8 cellular contexts compared by ENCODE assay signal in the genomic region with DNA sequence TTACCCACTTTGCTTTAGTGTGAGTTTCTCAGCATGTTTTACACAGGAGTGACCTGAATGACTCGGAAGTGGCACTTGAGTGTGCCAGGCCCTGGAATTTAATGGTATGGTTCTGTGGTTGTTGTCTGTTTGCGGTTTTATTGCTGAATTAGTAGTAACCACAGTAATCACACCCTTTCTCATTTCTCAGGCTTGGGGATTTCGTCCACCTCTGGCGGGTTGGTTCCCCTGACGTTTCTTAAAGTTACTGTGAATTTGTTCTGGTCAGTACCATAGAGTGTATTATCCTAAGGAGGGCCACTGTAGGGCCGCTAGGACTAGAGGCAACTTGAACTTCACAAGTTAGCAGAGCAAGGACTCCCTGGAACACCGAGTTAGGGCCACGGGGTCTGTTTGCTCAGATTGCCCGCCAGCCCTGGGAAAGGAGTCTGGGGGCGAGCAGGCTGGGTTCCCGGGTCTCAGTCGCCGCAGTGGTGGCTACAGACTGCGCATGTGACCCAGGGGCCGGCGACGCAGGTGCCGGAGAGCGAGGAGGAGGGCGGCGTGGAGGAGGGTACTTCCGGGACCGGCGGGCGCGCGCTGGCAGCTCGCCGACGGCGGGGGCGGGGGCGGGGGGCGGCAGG. TPM values are rescaled to one million over a fixed set of nuclear protein-coding genes. Genes with fewer than 3 reads are reported as not detected.
DNase-seq lines count a peak whose midpoint lies in the region; ATAC-seq and TF ChIP-seq lines count a peak whose summit lies in the region.

No MANE protein-coding gene starts in this region.

- WGBS in hepatocyte (ENCODE audit: low lambda C conversion rate, missing lambda C conversion rate) = 9% methylated on average over 24 of the region's 34 CpGs

- H3K36me3 Mint-ChIP-seq in activated CD8-positive, alpha-beta T cell treated with anti-CD3 and anti-CD28 coated beads for 36 hours (ENCODE audit: low read depth) = no peaks in the 10 kb centered on the region

- H3K4me1 ChIP-seq in hepatocyte (ENCODE audit: insufficient read depth) = peaks cover 4% of the 10 kb centered on the region
- H3K4me1 ChIP-seq in skeletal muscle tissue (ENCODE audit: control insufficient read depth in 3 of 3, insufficient read depth in 3 of 3, low read length in 3 of 3) = peaks cover 4 to 5% (median 5%) of the 10 kb centered on the region in 3 donors

- DNase-seq in NCI-H1092 (lab: John Stamatoyannopoulos, UW) (peak; percentile 79), NCI-H1092 treated with DMSO at 0.1 percent for 48 hours (lab: John Stamatoyannopoulos, UW) (no peak), HL-60 (ENCODE audit: low read depth in 1 of 2, low spot score in 1 of 2) (no peak), hepatocyte (ENCODE audit: low spot score) (no peak), GM10248 (ENCODE audit: extremely low spot score) (no peak)
- no peak for DNase-seq in activated CD8-positive, alpha-beta T cell treated with anti-CD3 and anti-CD28 coated beads for 36 hours

- H3K27me3 ChIP-seq in HL-60 (ENCODE audit: insufficient read depth, poor library complexity, severe bottlenecking) (peaks cover 17% of the 10 kb centered on the region), hepatocyte (peaks cover 36% of the 10 kb centered on the region), skeletal muscle tissue (ENCODE audit: control insufficient read depth in 3 of 3, insufficient read depth in 3 of 3, low read length in 3 of 3) (no peaks in the 10 kb centered on the region)

- H3K9me2 ChIP-seq in hepatocyte (replicated peaks; ENCODE audit: insufficient read depth) = no peaks in the 10 kb centered on the region

- no peaks in the 10 kb centered on the region for H4K20me1 ChIP-seq in hepatocyte (ENCODE audit: insufficient read depth, poor library complexity, severe bottlenecking)

- H3K9me3 ChIP-seq in hepatocyte (ENCODE audit: low read depth) = no peaks in the 10 kb centered on the region
- H3K9me3 ChIP-seq in skeletal muscle tissue (ENCODE audit: control insufficient read depth in 3 of 3, low read length in 3 of 3) = no peaks in the 10 kb centered on the region

- POLR2A ChIA-PET in activated CD8-positive, alpha-beta T cell treated with anti-CD3 and anti-CD28 coated beads for 36 hours (lab: Charles Lee) = interaction anchor here (0.7 to 1.3 kb wide), 6 partner anchors 12 to 95 kb away, joined by 3 to 6 read pairs (median 3); no protein-coding TSS in a partner anchor
- POLR2A ChIA-PET in GM10248 (lab: Yijun Ruan, JAX) = no interaction called here

- H3K4me1 Mint-ChIP-seq in activated CD8-positive, alpha-beta T cell treated with anti-CD3 and anti-CD28 coated beads for 36 hours (ENCODE audit: low read depth) = peaks cover 33% of the 10 kb centered on the region

- peak overlapping the region; percentile 96 for H3K4me2 ChIP-seq in hepatocyte

- H3K4me3 Mint-ChIP-seq in activated CD8-positive, alpha-beta T cell treated with anti-CD3 and anti-CD28 coated beads for 36 hours = peak overlapping the region; percentile 85

- no peaks in the 10 kb centered on the region for H3K9me3 Mint-ChIP-seq in activated CD8-positive, alpha-beta T cell treated with anti-CD3 and anti-CD28 coated beads for 36 hours

- no peaks in the 10 kb centered on the region for H3K79me2 ChIP-seq in hepatocyte

- H2AFZ ChIP-seq in hepatocyte = peak overlapping the region; percentile 95

- peak overlapping the region; percentile 37 for H3K27ac ChIP-seq in HL-60 (replicated peaks)
- peak overlapping the region; percentile 90 for H3K27ac ChIP-seq in hepatocyte
- peak overlapping the region; percentile 72 for H3K27ac ChIP-seq in skeletal muscle tissue (ENCODE audit: low read depth, low read length)

- H3K27me3 Mint-ChIP-seq in activated CD8-positive, alpha-beta T cell treated with anti-CD3 and anti-CD28 coated beads for 36 hours = no peaks in the 10 kb centered on the region

- CTCF ChIA-PET in activated CD8-positive, alpha-beta T cell treated with anti-CD3 and anti-CD28 coated beads for 36 hours (lab: Charles Lee) = interaction anchor here (1.3 kb wide), 1 partner anchor 8 kb away, joined by 4 read pairs; no protein-coding TSS in a partner anchor
- CTCF ChIA-PET in GM10248 (lab: Yijun Ruan, JAX) = interaction anchor here (0.7 to 1.0 kb wide), 2 partner anchors 17 to 26 kb away, joined by 3 to 4 read pairs; no protein-coding TSS in a partner anchor

- H3K27ac Mint-ChIP-seq in activated CD8-positive, alpha-beta T cell treated with anti-CD3 and anti-CD28 coated beads for 36 hours = peak overlapping the region; percentile 85

- H3K9ac ChIP-seq in skeletal muscle tissue (ENCODE audit: low read depth in 1 of 3, low read length in 3 of 3) = peak overlapping the region; percentile 51 to 83 (median 78)

- peak; percentile 78 for ATAC-seq in GM21381 (IDR thresholded peaks at IDR 0.05; ENCODE audit: unreplicated experiment)
- ATAC-seq in activated CD8-positive, alpha-beta T cell treated with anti-CD3 and anti-CD28 coated beads for 36 hours = peak; percentile 22

- H3K36me3 ChIP-seq in hepatocyte (replicated peaks; ENCODE audit: insufficient read depth, low read depth) (no peaks in the 10 kb centered on the region), skeletal muscle tissue (ENCODE audit: control insufficient read depth in 3 of 3, insufficient read depth in 3 of 3, low read length in 3 of 3) (no peaks in the 10 kb centered on the region)

- intact Hi-C loops in activated CD8-positive, alpha-beta T cell treated with anti-CD3 and anti-CD28 coated beads for 36 hours (cut with micrococcal nuclease) = loop anchor here (2.0 kb wide), 1 partner anchor 25 kb away; no protein-coding TSS in a partner anchor

- H3K4me3 ChIP-seq in HL-60 (replicated peaks; ENCODE audit: insufficient read depth, low read length) (peak overlapping the region; percentile 52), hepatocyte (peak overlapping the region; percentile 26), skeletal muscle tissue (ENCODE audit: low read length in 3 of 3) (peak overlapping the region; percentile 74 to 98 (median 77))

- TF ChIP-seq CTCF in HL-60 (IDR thresholded peaks at IDR 0.05; ENCODE audit: insufficient read depth, low read length) (no peak), hepatocyte (IDR thresholded peaks at IDR 0.05; ENCODE audit: poor library complexity) (no peak), GM10248 (IDR thresholded peaks at IDR 0.05; ENCODE audit: control extremely low read depth, extremely low read depth, low read depth, missing control alignments) (no peak)
- no peak for TF ChIP-seq CTCF in activated CD8-positive, alpha-beta T cell treated with anti-CD3 and anti-CD28 coated beads for 36 hours (IDR thresholded peaks at IDR 0.05)

RNA-seq across cellular contexts. Expression of a gene that starts 0.5 kb away (rescaled TPM):
- total RNA-seq in activated CD8-positive, alpha-beta T cell treated with anti-CD3 and anti-CD28 coated beads for 36 hours = 1 to 10 TPM; 1.4 to 1.5 TPM
- total RNA-seq in hepatocyte (0.27 and 2.2 TPM in 2 replicates), skeletal muscle tissue (not detected)
- polyA plus RNA-seq in hepatocyte = 0.79 TPM in 1 of 2 replicates, not detected in the other

RNA-seq across cellular contexts. Expression of a gene that starts 26.3 kb away (rescaled TPM):
- total RNA-seq in activated CD8-positive, alpha-beta T cell treated with anti-CD3 and anti-CD28 coated beads for 36 hours = 10 to 100 TPM; 62.5 to 64.6 TPM
- 31.1 and 39.1 TPM in 2 replicates for total RNA-seq in hepatocyte
- polyA plus RNA-seq in hepatocyte = 50.7 and 62.4 TPM in 2 replicates
- total RNA-seq in skeletal muscle tissue = 12.0 TPM

Comparison
In these comparisons a context has a peak if more than half of its experiments do, and no peak if none do; other contexts are left out.
1. H3K27ac ChIP-seq: peak in every context shown above with its lines; median percentile 90 in hepatocyte; 72 in skeletal muscle tissue; 37 in HL-60.
2. H3K4me3 ChIP-seq: peak in every context shown above with its lines; median percentile 77 in skeletal muscle tissue; 52 in HL-60; 26 in hepatocyte.